Comparison of ENCODE assay signal across 8 cellular contexts in genomic region chr12:57461326-57461903, GRCh38. TPM values are rescaled to one million over a fixed set of nuclear protein-coding genes. Genes with fewer than 3 reads are reported as not detected.
A peak's percentile ranks its signal among the peaks of the same experiment; 100 is the strongest.
DNase-seq lines count a peak whose midpoint lies in the region; ATAC-seq and TF ChIP-seq lines count a peak whose summit lies in the region.

No MANE protein-coding gene starts in this region.

- peaks cover 49% of the 10 kb centered on the region for H3K4me1 Mint-ChIP-seq in activated naive CD4-positive, alpha-beta T cell treated with anti-CD3 and anti-CD28 coated beads for 36 hours (ENCODE audit: low read depth)

- peaks cover 6 to 8% of the 10 kb centered on the region in 2 experiments for H3K4me1 ChIP-seq in trophoblast cell (ENCODE audit: control insufficient read depth in 1 of 2, insufficient read depth in 2 of 2, low read length in 2 of 2)

- peak overlapping the region; percentile 56 for H4K8ac ChIP-seq in trophoblast cell (ENCODE audit: low read depth, low read length)

- no peak overlapping the region for H4K12ac ChIP-seq in trophoblast cell (ENCODE audit: low read depth, low read length)

- no peak overlapping the region for H2BK12ac ChIP-seq in trophoblast cell (ENCODE audit: low read length)

- H3K36me3 ChIP-seq in trophoblast cell (ENCODE audit: control insufficient read depth in 1 of 2, insufficient read depth in 2 of 2, low read length in 2 of 2) = no peaks in the 10 kb centered on the region

- peak overlapping the region; percentile 79 for H3K4me3 Mint-ChIP-seq in activated naive CD4-positive, alpha-beta T cell treated with anti-CD3 and anti-CD28 coated beads for 36 hours

- peak overlapping the region; percentile 81 for H3K4me2 ChIP-seq in trophoblast cell (ENCODE audit: low read length)

- no peak overlapping the region for H3K18ac ChIP-seq in trophoblast cell (ENCODE audit: low read length)

- no peaks in the 10 kb centered on the region for H3K9me3 ChIP-seq in trophoblast cell (ENCODE audit: insufficient read depth, low read depth, low read length)

- WGBS in trophoblast cell (ENCODE audit: extremely low coverage, insufficient coverage, insufficient read length) = no CpG with 5 or more reads among the region's 29 CpGs

- no peak overlapping the region for H2BK5ac ChIP-seq in trophoblast cell (ENCODE audit: low read depth, low read length, poor library complexity)

- no peak overlapping the region for H3K27ac Mint-ChIP-seq in activated naive CD4-positive, alpha-beta T cell treated with anti-CD3 and anti-CD28 coated beads for 36 hours

- H3K9me3 Mint-ChIP-seq in activated naive CD4-positive, alpha-beta T cell treated with anti-CD3 and anti-CD28 coated beads for 36 hours = no peaks in the 10 kb centered on the region

- peak; percentile 82 for DNase-seq in Daoy (ENCODE audit: low read depth)
- DNase-seq in LNCaP clone FGC (ENCODE audit: low read depth) = no peak
- DNase-seq in activated naive CD4-positive, alpha-beta T cell treated with anti-CD3 and anti-CD28 coated beads for 36 hours = peak; percentile 31
- peak; percentile 74 for DNase-seq in left cardiac atrium
- DNase-seq in trophoblast cell = peak; percentile 38
- DNase-seq in NCI-H1105 (lab: John Stamatoyannopoulos, UW) = no peak
- no peak for DNase-seq in SHP77 treated with DMSO at 0.1 percent for 48 hours (lab: John Stamatoyannopoulos, UW)

- no peak overlapping the region for H3K9ac ChIP-seq in trophoblast cell (ENCODE audit: low read length)

- H3K23ac ChIP-seq in trophoblast cell (ENCODE audit: low read length) = no peak overlapping the region

- TF ChIP-seq CTCF in LNCaP clone FGC (IDR thresholded peaks at IDR 0.05; ENCODE audit: control insufficient read depth, extremely low read depth, insufficient read depth) = no peak

- peak overlapping the region; percentile 57 for H2AFZ ChIP-seq in trophoblast cell (ENCODE audit: insufficient read depth, low read length, poor library complexity)

- H3K79me2 ChIP-seq in trophoblast cell (ENCODE audit: control insufficient read depth, insufficient read depth, low read length, poor library complexity) = no peaks in the 10 kb centered on the region

- peaks cover 9% of the 10 kb centered on the region for H3K27me3 Mint-ChIP-seq in activated naive CD4-positive, alpha-beta T cell treated with anti-CD3 and anti-CD28 coated beads for 36 hours (ENCODE audit: low read depth)

- H3K36me3 Mint-ChIP-seq in activated naive CD4-positive, alpha-beta T cell treated with anti-CD3 and anti-CD28 coated beads for 36 hours (ENCODE audit: low read depth) = no peaks in the 10 kb centered on the region

- H4K91ac ChIP-seq in trophoblast cell (ENCODE audit: low read depth, low read length) = peak overlapping the region; percentile 57

- no peak overlapping the region for H3K14ac ChIP-seq in trophoblast cell (ENCODE audit: low read length)

- H3K27ac ChIP-seq in trophoblast cell (ENCODE audit: low read depth, low read length) = no peak overlapping the region

- no peak overlapping the region for H2BK120ac ChIP-seq in trophoblast cell (ENCODE audit: insufficient read depth, low read length, poor library complexity)

- H3K4ac ChIP-seq in trophoblast cell (ENCODE audit: low read depth, low read length) = no peak overlapping the region

- CTCF ChIA-PET in activated naive CD4-positive, alpha-beta T cell treated with anti-CD3 and anti-CD28 coated beads for 36 hours (lab: Charles Lee) = interaction anchor here (0.6 to 9.9 kb wide), 9 partner anchors 10 to 247 kb away, joined by 3 to 207 read pairs (median 6); partner anchors contain the start of gene ARHGAP9

- ATAC-seq in left cardiac atrium (peak; percentile 35 to 64), HG03378 (IDR thresholded peaks at IDR 0.05; ENCODE audit: unreplicated experiment) (no peak)

- intact Hi-C loops in activated naive CD4-positive, alpha-beta T cell treated with anti-CD3 and anti-CD28 coated beads for 36 hours (cut with micrococcal nuclease) = no loop called here
- intact Hi-C loops in left cardiac atrium (cut with DNase I) = no loop called here

- peaks cover 8% of the 10 kb centered on the region for H3K79me1 ChIP-seq in trophoblast cell (ENCODE audit: low read length)

- no peak overlapping the region for H2AK5ac ChIP-seq in trophoblast cell (ENCODE audit: low read length)

- H3K27me3 ChIP-seq in trophoblast cell (ENCODE audit: insufficient read depth, low read length) = no peaks in the 10 kb centered on the region

- H3K4me3 ChIP-seq in LNCaP clone FGC (ENCODE audit: low read depth, low read length) (peak overlapping the region; percentile 57), trophoblast cell (ENCODE audit: low read depth, low read length) (peak overlapping the region; percentile 64)

RNA-seq across cellular contexts. Expression of gene GLI1, which starts 1.8 kb away (rescaled TPM):
- 0.57 and 2.1 TPM in 2 replicates for total RNA-seq in Daoy (2014; rRNA removed; shearing (Covaris generic))
- not detected for total RNA-seq in activated naive CD4-positive, alpha-beta T cell treated with anti-CD3 and anti-CD28 coated beads for 36 hours
- total RNA-seq in left cardiac atrium = 1 to 10 TPM in 1 of 2 donors, under 1 TPM in 1; 0.97 to 1.2 TPM
- 1.4 and 2.3 TPM in 2 replicates for polyA plus RNA-seq in trophoblast cell (2013)

RNA-seq across cellular contexts. Expression of gene INHBE, which starts 6.3 kb away (rescaled TPM):
- total RNA-seq in Daoy (2014; rRNA removed; shearing (Covaris generic)) = 0.80 and 1.6 TPM in 2 replicates
- 1 to 10 TPM in 1 of 2 experiments, under 1 TPM in 1; 0.81 to 1.0 TPM for total RNA-seq in activated naive CD4-positive, alpha-beta T cell treated with anti-CD3 and anti-CD28 coated beads for 36 hours
- not detected for total RNA-seq in left cardiac atrium
- 0.26 and 0.46 TPM in 2 replicates for polyA plus RNA-seq in trophoblast cell (2013)

RNA-seq across cellular contexts. Expression of gene ARHGAP9, which starts 18.3 kb away (rescaled TPM):
- 0.51 TPM in 1 of 2 replicates, not detected in the other for total RNA-seq in Daoy (2014; rRNA removed; shearing (Covaris generic))
- total RNA-seq in activated naive CD4-positive, alpha-beta T cell treated with anti-CD3 and anti-CD28 coated beads for 36 hours = 10 to 100 TPM; 95.9 to 97.9 TPM
- 10 to 100 TPM in 1 of 2 donors, 1 to 10 TPM in 1; 8.0 to 15.2 TPM for total RNA-seq in left cardiac atrium
- 0.26 and 0.49 TPM in 2 replicates for polyA plus RNA-seq in trophoblast cell (2013)

RNA-seq across cellular contexts. Expression of gene MARS1, which starts 26.5 kb away (rescaled TPM):
- total RNA-seq in Daoy (2014; rRNA removed; shearing (Covaris generic)) = 120 and 177 TPM in 2 replicates
- 100 to 1,000 TPM; 481 to 489 TPM for total RNA-seq in activated naive CD4-positive, alpha-beta T cell treated with anti-CD3 and anti-CD28 coated beads for 36 hours
- total RNA-seq in left cardiac atrium = 100 to 1,000 TPM in 1 of 2 donors, 10 to 100 TPM in 1; 74.6 to 115 TPM
- polyA plus RNA-seq in trophoblast cell (2013) = 418 and 476 TPM in 2 replicates

RNA-seq across cellular contexts. Expression of gene INHBC, which starts 26.8 kb away (rescaled TPM):
- total RNA-seq in Daoy (2014; rRNA removed; shearing (Covaris generic)) = not detected in 2 replicates
- not detected for total RNA-seq in activated naive CD4-positive, alpha-beta T cell treated with anti-CD3 and anti-CD28 coated beads for 36 hours
- total RNA-seq in left cardiac atrium = not detected
- 0.01 and 0.03 TPM in 2 replicates for polyA plus RNA-seq in trophoblast cell (2013)

Comparison
In these comparisons a context has a peak if more than half of its experiments do, and no peak if none do; other contexts are left out.
1. DNase-seq: peak in Daoy (single experiment), activated naive CD4-positive, alpha-beta T cell treated with anti-CD3 and anti-CD28 coated beads for 36 hours (single experiment), left cardiac atrium (single experiment) and trophoblast cell (2 of 2); none in LNCaP clone FGC (single experiment), NCI-H1105 (single experiment) and SHP77 treated with DMSO at 0.1 percent for 48 hours (single experiment).
2. RNA of gene ARHGAP9, which starts 18.3 kb away (total RNA-seq): 95.9 to 97.9 TPM in activated naive CD4-positive, alpha-beta T cell treated with anti-CD3 and anti-CD28 coated beads for 36 hours; 8.0 to 15.2 TPM in left cardiac atrium and 0.51 TPM in Daoy; every median in the first group is over 4 times any median in the second.